Comparison of ENCODE assay signal across 2 cellular contexts in genomic region chr4:154559141-154559841, GRCh38.
TF ChIP-seq lines count a peak whose summit lies in the region.

No MANE protein-coding gene starts in this region.

TF ChIP-seq in HCT116, 20 proteins besides CTCF, POLR2A, EP300 and RAD21:
- TF ChIP-seq POLR2AphosphoS5 (IDR thresholded peaks at IDR 0.05; ENCODE audit: low read depth, low read length) (no peak), ZBTB33 (IDR thresholded peaks at IDR 0.05; ENCODE audit: extremely low read depth, insufficient replicate concordance, low read length) (no peak), CBX3 (IDR thresholded peaks at IDR 0.05; ENCODE audit: low read depth) (peak; percentile 80), SP1 (IDR thresholded peaks at IDR 0.05; ENCODE audit: low read depth) (no peak), MAX (IDR thresholded peaks at IDR 0.05) (peak; percentile 27; the same call in 1 of the 2 replicates), TCF7L2 (IDR thresholded peaks at IDR 0.05; ENCODE audit: borderline replicate concordance, extremely low read depth, insufficient read depth, insufficient read length) (no peak)

TF ChIP-seq in HepG2, 621 proteins besides CTCF, POLR2A, EP300 and RAD21 (continues in another document):
- no peak for TF ChIP-seq ZBTB2 (CRISPR knock-in tag; IDR thresholded peaks at IDR 0.05; ENCODE audit: low read depth)
- no peak for TF ChIP-seq CHD4 (IDR thresholded peaks at IDR 0.05; ENCODE audit: borderline replicate concordance, low read length)
- TF ChIP-seq HMGXB3 (CRISPR knock-in tag; IDR thresholded peaks at IDR 0.05; ENCODE audit: borderline replicate concordance), result no peak
- no peak for TF ChIP-seq ZNF678 (CRISPR knock-in tag; IDR thresholded peaks at IDR 0.05)
- no peak for TF ChIP-seq ZNF598 (CRISPR knock-in tag; IDR thresholded peaks at IDR 0.05; ENCODE audit: borderline replicate concordance)
- TF ChIP-seq ZNF441 (CRISPR knock-in tag; IDR thresholded peaks at IDR 0.05; ENCODE audit: borderline replicate concordance), result no peak
- TF ChIP-seq ZNF501 (CRISPR knock-in tag; IDR thresholded peaks at IDR 0.05), result peak; percentile 25; the same call in 1 of the 2 replicates
- TF ChIP-seq TEAD3 (CRISPR knock-in tag; optimal IDR thresholded peaks at IDR 0.05; ENCODE audit: borderline replicate concordance), result peak; percentile 45
- TF ChIP-seq NFAT5 (CRISPR knock-in tag; IDR thresholded peaks at IDR 0.05), result no peak
- no peak for TF ChIP-seq RFX1 (IDR thresholded peaks at IDR 0.05)
- no peak for TF ChIP-seq ZNF281 (CRISPR knock-in tag; IDR thresholded peaks at IDR 0.05; ENCODE audit: borderline replicate concordance)
- no peak for TF ChIP-seq FOXJ3 (CRISPR knock-in tag; IDR thresholded peaks at IDR 0.05; ENCODE audit: borderline replicate concordance)
- no peak for TF ChIP-seq IKZF1 (IDR thresholded peaks at IDR 0.05)
- no peak for TF ChIP-seq MLLT10 (CRISPR knock-in tag; IDR thresholded peaks at IDR 0.05)
- no peak for TF ChIP-seq NR1H2 (CRISPR knock-in tag; IDR thresholded peaks at IDR 0.05; ENCODE audit: borderline replicate concordance, low read depth)
- no peak for TF ChIP-seq KLF12 (CRISPR knock-in tag; IDR thresholded peaks at IDR 0.05; ENCODE audit: borderline replicate concordance)
- TF ChIP-seq ZNF546 (CRISPR knock-in tag; conservative IDR thresholded peaks at IDR 0.05), result no peak
- TF ChIP-seq MXD1 (CRISPR knock-in tag; IDR thresholded peaks at IDR 0.05), result no peak
- no peak for TF ChIP-seq ZNF282 (IDR thresholded peaks at IDR 0.05; ENCODE audit: partially characterized antibody)
- TF ChIP-seq HNF1A (IDR thresholded peaks at IDR 0.05; ENCODE audit: low read depth), result no peak
- no peak for TF ChIP-seq HNF1A (CRISPR knock-in tag; IDR thresholded peaks at IDR 0.05; ENCODE audit: borderline replicate concordance)
- TF ChIP-seq STAG1 (CRISPR knock-in tag; IDR thresholded peaks at IDR 0.05), result peak; percentile 99
- TF ChIP-seq U2AF2 (IDR thresholded peaks at IDR 0.05; ENCODE audit: low read depth, low read length), result no peak
- TF ChIP-seq MYC (CRISPR knock-in tag; IDR thresholded peaks at IDR 0.05; ENCODE audit: borderline replicate concordance), result 0 out of 2 replicates have a peak, but pooled peaks have one; percentile 9
- TF ChIP-seq PLSCR1 (CRISPR knock-in tag; IDR thresholded peaks at IDR 0.05; ENCODE audit: borderline replicate concordance), result no peak
- TF ChIP-seq ZNF556 (CRISPR knock-in tag; IDR thresholded peaks at IDR 0.05; ENCODE audit: borderline replicate concordance), result no peak
- no peak for TF ChIP-seq ZNF205 (CRISPR knock-in tag; IDR thresholded peaks at IDR 0.05)
- TF ChIP-seq ZNF460 (CRISPR knock-in tag; IDR thresholded peaks at IDR 0.05; ENCODE audit: borderline replicate concordance), result no peak
- no peak for TF ChIP-seq FOXM1 (CRISPR knock-in tag; IDR thresholded peaks at IDR 0.05)
- no peak for TF ChIP-seq ZNF263 (CRISPR knock-in tag; IDR thresholded peaks at IDR 0.05)
- TF ChIP-seq MEIS1 (CRISPR knock-in tag; IDR thresholded peaks at IDR 0.05; ENCODE audit: borderline replicate concordance), result 0 out of 2 replicates have a peak, but pooled peaks have one; percentile 6
- peak; percentile 20; the same call in 1 of the 2 replicates for TF ChIP-seq ZFX (CRISPR knock-in tag; IDR thresholded peaks at IDR 0.05; ENCODE audit: low read depth)
- TF ChIP-seq ZNF513 (CRISPR knock-in tag; conservative IDR thresholded peaks at IDR 0.05), result no peak
- TF ChIP-seq PPARG (CRISPR knock-in tag; conservative IDR thresholded peaks at IDR 0.05), result 0 out of 2 replicates have a peak, but pooled peaks have one; percentile 46
- no peak for TF ChIP-seq GATA4 (IDR thresholded peaks at IDR 0.05; ENCODE audit: borderline replicate concordance, low read depth)
- no peak for TF ChIP-seq PHF21A (CRISPR knock-in tag; IDR thresholded peaks at IDR 0.05)
